In the genomic region with DNA sequence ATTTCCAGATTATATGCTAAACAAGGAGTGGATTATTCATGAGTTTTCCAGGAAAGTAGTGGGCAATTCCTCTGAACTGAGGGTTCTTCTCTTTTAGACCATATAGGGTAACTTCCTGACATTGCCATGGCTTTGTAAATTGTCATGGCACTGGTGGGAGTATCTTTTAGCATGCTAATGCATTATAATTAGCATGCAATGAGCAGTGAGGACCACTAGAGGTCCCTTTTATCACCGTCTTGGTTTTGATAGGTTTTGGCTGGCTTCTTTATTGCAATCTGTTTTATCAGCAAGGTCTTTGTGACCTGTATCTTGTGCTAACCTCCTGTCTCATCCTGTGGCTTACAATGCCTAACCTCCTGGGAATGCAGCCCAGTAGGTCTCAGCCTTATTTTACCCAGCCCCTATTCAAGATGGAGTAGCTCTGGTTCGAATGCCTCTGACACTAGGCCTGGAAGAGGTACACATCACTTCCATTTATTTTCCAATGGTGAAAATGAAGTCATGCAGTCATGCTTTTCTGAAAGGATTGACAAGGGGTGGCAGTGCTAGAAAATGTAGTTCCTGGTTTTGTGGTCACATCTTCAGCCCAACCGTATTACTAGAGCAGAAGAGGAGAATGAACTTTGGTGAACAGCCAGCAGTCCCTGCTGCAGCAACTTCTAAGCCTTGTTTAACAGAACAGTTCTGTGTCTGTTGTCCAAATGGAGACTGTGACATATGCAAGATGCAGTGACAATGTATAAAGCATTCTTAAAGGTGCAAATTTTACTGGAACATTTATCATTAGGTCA, we compare ENCODE assay signal across 8 cellular contexts. TPM values are rescaled to one million over a fixed set of nuclear protein-coding genes. Genes with fewer than 3 reads are reported as not detected.
A peak's percentile ranks its signal among the peaks of the same experiment; 100 is the strongest.
DNase-seq lines count a peak whose midpoint lies in the region; ATAC-seq and TF ChIP-seq lines count a peak whose summit lies in the region.

No MANE protein-coding gene starts in this region.

- H3K4me1 ChIP-seq in BE2C, result no peaks in the 10 kb centered on the region
- no peaks in the 10 kb centered on the region for H3K4me1 ChIP-seq in stomach

- H3K27me3 ChIP-seq in BE2C, result no peaks in the 10 kb centered on the region
- no peaks in the 10 kb centered on the region for H3K27me3 ChIP-seq in stomach

- DNase-seq in BE2C (no peak), SIG-M5 treated with dmso at 0.1 percent for 504 hours (lab: John Stamatoyannopoulos, UW; ENCODE audit: unreplicated experiment) (peak; percentile 53), foreskin fibroblast (peak in 1 of 2 donors; percentile 14), SHP77 (lab: John Stamatoyannopoulos, UW) (no peak), stomach (no peak), NCI-H526 treated with DMSO at 0.1 percent for 48 hours (lab: John Stamatoyannopoulos, UW) (no peak)
- DNase-seq in stimulated activated CD4-positive, alpha-beta T cell treated with anti-CD3 and anti-CD28 coated beads, Interleukin-1b, Interleukin-23, amount 100 ng/mL, for 48 hours, result no peak

- TF ChIP-seq CTCF in BE2C (IDR thresholded peaks at IDR 0.05; ENCODE audit: low read depth, low read length) (peak; percentile 40), foreskin fibroblast (IDR thresholded peaks at IDR 0.05; ENCODE audit: low read depth, low read length) (peak; percentile 27), stomach (IDR thresholded peaks at IDR 0.05) (no peak)

- peak; percentile 56 for ATAC-seq in GM19452 (IDR thresholded peaks at IDR 0.05; ENCODE audit: unreplicated experiment)

- H3K4me3 ChIP-seq in BE2C (ENCODE audit: low read depth, low read length) (no peak overlapping the region), foreskin fibroblast (ENCODE audit: low read depth in 1 of 2, low read length in 2 of 2) (no peak overlapping the region), stomach (no peak overlapping the region)

- H3K36me3 ChIP-seq in BE2C (no peaks in the 10 kb centered on the region), stomach (no peaks in the 10 kb centered on the region)

- H3K9me3 ChIP-seq in BE2C (no peaks in the 10 kb centered on the region), stomach (no peaks in the 10 kb centered on the region)

- intact Hi-C loops in stomach (cut with DNase I; ENCODE audit: low total_unique reads), result no loop called here

- TF ChIP-seq POLR2A in stomach (IDR thresholded peaks at IDR 0.05), result no peak

- H3K27ac ChIP-seq in stomach, result no peak overlapping the region

- no peak for TF ChIP-seq EP300 in stomach (IDR thresholded peaks at IDR 0.05)

- WGBS in stomach, 5 donors, result 39 to 64% (median 52%) methylated on average over 3 of the region's 3 CpGs

RNA-seq across cellular contexts. Expression of a gene that starts 26.6 kb away (rescaled TPM):
- polyA plus RNA-seq in BE2C (2012; ENCODE audit: insufficient read depth, insufficient read length, low read depth), result not detected
- total RNA-seq in stomach, result 10 to 100 TPM in 3 of 5 donors, 1 to 10 TPM in 2; 7.6 to 48.4 (median 39.8) TPM
- 1 to 10 TPM in 2 of 3 donors, under 1 TPM in 1; 0.45 to 1.7 (median 1.2) TPM for polyA plus RNA-seq in stomach

Comparison
In these comparisons a context has a peak if more than half of its experiments do, and no peak if none do; other contexts are left out.
1. CTCF ChIP-seq: peak in BE2C (single experiment) and foreskin fibroblast (single experiment); none in stomach (0 of 7).